Comparison of ENCODE assay signal across 21 cellular contexts in genomic region chr14:23323838-23324454, GRCh38. TPM values are rescaled to one million over a fixed set of nuclear protein-coding genes. Genes with fewer than 3 reads are reported as not detected.
A peak's percentile ranks its signal among the peaks of the same experiment; 100 is the strongest.
DNase-seq lines count a peak whose midpoint lies in the region; ATAC-seq, FAIRE-seq and TF ChIP-seq lines count a peak whose summit lies in the region.
"Had no signal": no experiment of that assay in that cellular context is flagged by ENCODE, and none has a peak within 500 bp of the region (broad histone marks: within the 10 kb centered on the region; RNA-seq: fewer than 3 reads in every experiment).

No MANE protein-coding gene starts in this region.

- H2AFZ ChIP-seq in astrocyte (ENCODE audit: low read depth, low read length): no peak overlapping the region

- no peak for DNase-seq in stimulated activated naive CD8-positive, alpha-beta T cell treated with anti-CD3 and anti-CD28 coated beads, Interleukin-15, amount 100 ng/mL, for 72 hours
- no peak for DNase-seq in astrocyte (ENCODE audit: low read depth)
- no peak for DNase-seq in type B pancreatic cell (ENCODE audit: extremely low spot score, unreplicated experiment)
- no peak for DNase-seq in mesendoderm
- DNase-seq in OCI-M1 (lab: John Stamatoyannopoulos, UW): no peak
- DNase-seq: activated CD4-positive, alpha-beta memory T cell treated with anti-CD3 and anti-CD28 coated beads for 36 hours; activated T-cell treated with anti-CD3 and anti-CD28 coated beads, Interleukin-2, amount 50 U/mL, for 1 hour; brain microvascular endothelial cell; CD8-positive, alpha-beta T cell; left ventricle myocardium superior; NCI-H187; NCI-H2227 treated with DMSO at 0.1 percent for 48 hours; T-helper 2 cell; thyroid gland; WERI-Rb-1 had no signal

- H3K9me3 Mint-ChIP-seq in stimulated activated naive CD8-positive, alpha-beta T cell treated with anti-CD3 and anti-CD28 coated beads, Interleukin-15, Interleukin-2, amounts not matched to agents 100 ng/mL and 50 ng/mL, for 24 hours: no peaks in the 10 kb centered on the region
- H3K9me3 Mint-ChIP-seq in stimulated activated naive CD8-positive, alpha-beta T cell treated with anti-CD3 and anti-CD28 coated beads, Interleukin-15, amount 100 ng/mL, for 72 hours: no peaks in the 10 kb centered on the region
- no peaks in the 10 kb centered on the region for H3K9me3 Mint-ChIP-seq in astrocyte (ENCODE audit: unreplicated experiment)
- H3K9me3 Mint-ChIP-seq in type B pancreatic cell: no peaks in the 10 kb centered on the region
- H3K9me3 Mint-ChIP-seq: activated CD4-positive, alpha-beta memory T cell treated with anti-CD3 and anti-CD28 coated beads for 36 hours; activated naive CD4-positive, alpha-beta T cell treated with anti-CD3 and anti-CD28 coated beads, Interleukin-2, amount 50 U/mL, for 24 hours; CD8-positive, alpha-beta T cell; stimulated activated effector memory CD8-positive, alpha-beta T cell treated with anti-CD3 and anti-CD28 coated beads, Interleukin-12 subunit alpha, Interleukin-12 subunit beta, amount 100 ng/mL, for 72 hours had no signal

- H3K27ac ChIP-seq in astrocyte (ENCODE audit: low read depth, low read length) (no peak overlapping the region), mesendoderm (ENCODE audit: low read depth, low read length) (no peak overlapping the region)
- H3K27ac ChIP-seq: brain microvascular endothelial cell, coronary artery, thyroid gland, WERI-Rb-1 had no signal

- no peak overlapping the region for H3K23ac ChIP-seq in mesendoderm (ENCODE audit: low read length)

- peaks cover 40% of the 10 kb centered on the region for H4K20me1 ChIP-seq in astrocyte (ENCODE audit: insufficient read depth, low read length)

- no peak for FAIRE-seq in astrocyte (lab: Jason Lieb, UNC)
- FAIRE-seq: RCC 7860 had no signal

- H3K9ac ChIP-seq in astrocyte (ENCODE audit: low read length): no peak overlapping the region
- H3K9ac ChIP-seq in mesendoderm (ENCODE audit: low read length): no peak overlapping the region

- H3K36me3 ChIP-seq in astrocyte (ENCODE audit: insufficient read depth, low read length) (peaks cover 23% of the 10 kb centered on the region), mesendoderm (ENCODE audit: control insufficient read depth, insufficient read depth, low read length) (peaks cover 3% of the 10 kb centered on the region)

- no peak overlapping the region for H2BK5ac ChIP-seq in mesendoderm (ENCODE audit: low read length)

- no peak overlapping the region for H3K18ac ChIP-seq in mesendoderm (ENCODE audit: low read length)

- H4K5ac ChIP-seq in mesendoderm (ENCODE audit: low read length): no peak overlapping the region

- no peak overlapping the region for H3K4me3 Mint-ChIP-seq in stimulated activated naive CD8-positive, alpha-beta T cell treated with anti-CD3 and anti-CD28 coated beads, Interleukin-15, Interleukin-2, amounts not matched to agents 100 ng/mL and 50 ng/mL, for 24 hours
- H3K4me3 Mint-ChIP-seq in stimulated activated naive CD8-positive, alpha-beta T cell treated with anti-CD3 and anti-CD28 coated beads, Interleukin-15, amount 100 ng/mL, for 72 hours: no peak overlapping the region
- H3K4me3 Mint-ChIP-seq in astrocyte (ENCODE audit: unreplicated experiment): peak overlapping the region; percentile 88
- peak overlapping the region; percentile 34 for H3K4me3 Mint-ChIP-seq in type B pancreatic cell
- H3K4me3 Mint-ChIP-seq: CD8-positive, alpha-beta T cell had no signal

- TF ChIP-seq CTCF in astrocyte (IDR thresholded peaks at IDR 0.05; ENCODE audit: insufficient read depth, low read depth, low read length) (no peak), type B pancreatic cell (conservative IDR thresholded peaks at IDR 0.05) (no peak)

- H3K4me3 ChIP-seq in astrocyte (ENCODE audit: insufficient read depth, low read depth, low read length) (no peak overlapping the region), mesendoderm (ENCODE audit: low read length) (no peak overlapping the region)
- H3K4me3 ChIP-seq: coronary artery, thyroid gland had no signal

- peak overlapping the region; percentile 88 for H3K4me2 ChIP-seq in astrocyte (ENCODE audit: low read length)
- no peak overlapping the region for H3K4me2 ChIP-seq in mesendoderm (ENCODE audit: low read length)

- no peak overlapping the region for H2BK15ac ChIP-seq in mesendoderm (replicated peaks; ENCODE audit: low read depth)

- no peak overlapping the region for H3K56ac ChIP-seq in mesendoderm (ENCODE audit: low read length)

- H4K8ac ChIP-seq in mesendoderm (ENCODE audit: low read depth, low read length): no peak overlapping the region

- no CpG with 5 or more reads among the region's 18 CpGs for WGBS in mesendoderm (ENCODE audit: extremely low coverage, insufficient coverage, low lambda C conversion rate)

- H2AK5ac ChIP-seq in mesendoderm (ENCODE audit: low read length): no peak overlapping the region

- H3K79me1 ChIP-seq in mesendoderm (ENCODE audit: low read length): peaks cover 7% of the 10 kb centered on the region

- peaks cover 40% of the 10 kb centered on the region for H3K36me3 Mint-ChIP-seq in stimulated activated naive CD8-positive, alpha-beta T cell treated with anti-CD3 and anti-CD28 coated beads, Interleukin-15, Interleukin-2, amounts not matched to agents 100 ng/mL and 50 ng/mL, for 24 hours (ENCODE audit: low read depth)
- H3K36me3 Mint-ChIP-seq in astrocyte (ENCODE audit: low read depth, unreplicated experiment) (peaks cover 12% of the 10 kb centered on the region), type B pancreatic cell (peaks cover 34% of the 10 kb centered on the region)

- H3K27me3 ChIP-seq in astrocyte (ENCODE audit: insufficient read depth, low read length) (no peaks in the 10 kb centered on the region), mesendoderm (ENCODE audit: insufficient read depth, low read length, poor library complexity) (no peaks in the 10 kb centered on the region)
- H3K27me3 ChIP-seq: brain microvascular endothelial cell, thyroid gland had no signal

- H3K4ac ChIP-seq in mesendoderm (ENCODE audit: low read depth, low read length): no peak overlapping the region

- no peaks in the 10 kb centered on the region for H3K9me3 ChIP-seq in astrocyte (ENCODE audit: insufficient read depth, low read depth, low read length)
- H3K9me3 ChIP-seq: thyroid gland had no signal

- peaks cover 14% of the 10 kb centered on the region for H3K4me1 ChIP-seq in astrocyte (ENCODE audit: insufficient read depth, low read length)
- peaks cover 5% of the 10 kb centered on the region for H3K4me1 ChIP-seq in mesendoderm (ENCODE audit: control insufficient read depth, low read depth, low read length)

- H3K79me2 ChIP-seq in astrocyte (ENCODE audit: insufficient read depth, low read length) (peaks cover 33% of the 10 kb centered on the region), mesendoderm (ENCODE audit: control insufficient read depth, insufficient read depth, low read length) (peaks cover 18% of the 10 kb centered on the region)

- no peak overlapping the region for H2BK120ac ChIP-seq in mesendoderm (ENCODE audit: low read depth, low read length)

- peak overlapping the region; percentile 67 for H3K27ac Mint-ChIP-seq in stimulated activated naive CD8-positive, alpha-beta T cell treated with anti-CD3 and anti-CD28 coated beads, Interleukin-15, Interleukin-2, amounts not matched to agents 100 ng/mL and 50 ng/mL, for 24 hours
- no peak overlapping the region for H3K27ac Mint-ChIP-seq in stimulated activated naive CD8-positive, alpha-beta T cell treated with anti-CD3 and anti-CD28 coated beads, Interleukin-15, amount 100 ng/mL, for 72 hours
- H3K27ac Mint-ChIP-seq in astrocyte (ENCODE audit: unreplicated experiment): peak overlapping the region; percentile 11
- H3K27ac Mint-ChIP-seq in type B pancreatic cell: no peak overlapping the region
- H3K27ac Mint-ChIP-seq: activated CD4-positive, alpha-beta memory T cell treated with anti-CD3 and anti-CD28 coated beads for 36 hours; activated naive CD4-positive, alpha-beta T cell treated with anti-CD3 and anti-CD28 coated beads, Interleukin-2, amount 50 U/mL, for 24 hours; CD8-positive, alpha-beta T cell had no signal

- ATAC-seq in stimulated activated naive CD8-positive, alpha-beta T cell treated with anti-CD3 and anti-CD28 coated beads, Interleukin-15, amount 100 ng/mL, for 72 hours: no peak
- ATAC-seq: CD8-positive, alpha-beta T cell; left ventricle myocardium superior; sciatic nerve; stimulated activated effector memory CD8-positive, alpha-beta T cell treated with anti-CD3 and anti-CD28 coated beads, Interleukin-12 subunit alpha, Interleukin-12 subunit beta, amount 100 ng/mL, for 72 hours had no signal

- H3K27me3 Mint-ChIP-seq in stimulated activated naive CD8-positive, alpha-beta T cell treated with anti-CD3 and anti-CD28 coated beads, Interleukin-15, Interleukin-2, amounts not matched to agents 100 ng/mL and 50 ng/mL, for 24 hours: no peaks in the 10 kb centered on the region
- H3K27me3 Mint-ChIP-seq in stimulated activated naive CD8-positive, alpha-beta T cell treated with anti-CD3 and anti-CD28 coated beads, Interleukin-15, amount 100 ng/mL, for 72 hours: no peaks in the 10 kb centered on the region
- H3K27me3 Mint-ChIP-seq in astrocyte (ENCODE audit: low read depth, unreplicated experiment) (no peaks in the 10 kb centered on the region), type B pancreatic cell (no peaks in the 10 kb centered on the region)
- H3K27me3 Mint-ChIP-seq: activated CD4-positive, alpha-beta memory T cell treated with anti-CD3 and anti-CD28 coated beads for 36 hours; activated naive CD4-positive, alpha-beta T cell treated with anti-CD3 and anti-CD28 coated beads, Interleukin-2, amount 50 U/mL, for 24 hours had no signal

- H3K4me1 Mint-ChIP-seq in stimulated activated naive CD8-positive, alpha-beta T cell treated with anti-CD3 and anti-CD28 coated beads, Interleukin-15, Interleukin-2, amounts not matched to agents 100 ng/mL and 50 ng/mL, for 24 hours (ENCODE audit: low read depth): peaks cover 43% of the 10 kb centered on the region
- H3K4me1 Mint-ChIP-seq in stimulated activated naive CD8-positive, alpha-beta T cell treated with anti-CD3 and anti-CD28 coated beads, Interleukin-15, amount 100 ng/mL, for 72 hours: peaks cover 40% of the 10 kb centered on the region
- H3K4me1 Mint-ChIP-seq in astrocyte (ENCODE audit: low read depth, unreplicated experiment) (peaks cover 11% of the 10 kb centered on the region), type B pancreatic cell (ENCODE audit: unreplicated experiment) (peaks cover 16% of the 10 kb centered on the region)

RNA-seq across cellular contexts. Expression of gene PABPN1, which starts 2.7 kb away (rescaled TPM):
- total RNA-seq in astrocyte (147 and 162 TPM in 2 replicates), type B pancreatic cell (ENCODE audit: low replicate concordance) (202 and 337 TPM in 2 replicates)
- polyA plus RNA-seq in mesendoderm (2013, experiment 1 of 2): 246 TPM
- 254 TPM for polyA plus RNA-seq in mesendoderm (2013, experiment 2 of 2)

RNA-seq across cellular contexts. Expression of gene BCL2L2, which starts 17.3 kb away (rescaled TPM):
- total RNA-seq in astrocyte (19.6 and 21.4 TPM in 2 replicates), type B pancreatic cell (ENCODE audit: low replicate concordance) (21.0 and 22.5 TPM in 2 replicates)
- polyA plus RNA-seq in mesendoderm (2013, experiment 1 of 2): 6.5 TPM
- 6.5 TPM for polyA plus RNA-seq in mesendoderm (2013, experiment 2 of 2)

RNA-seq across cellular contexts. Expression of gene PPP1R3E, which starts 21.3 kb away (rescaled TPM):
- total RNA-seq in astrocyte (2.1 and 3.6 TPM in 2 replicates), type B pancreatic cell (ENCODE audit: low replicate concordance) (10.1 and 16.7 TPM in 2 replicates)
- polyA plus RNA-seq in mesendoderm (2013, experiment 1 of 2): 1.8 TPM
- 1.8 TPM for polyA plus RNA-seq in mesendoderm (2013, experiment 2 of 2)

RNA-seq across cellular contexts. Expression of gene SLC22A17, which starts 28.7 kb away (rescaled TPM):
- total RNA-seq in astrocyte (29.3 and 39.5 TPM in 2 replicates), type B pancreatic cell (ENCODE audit: low replicate concordance) (16.8 and 52.5 TPM in 2 replicates)
- 15.4 TPM for polyA plus RNA-seq in mesendoderm (2013, experiment 1 of 2)
- 16.7 TPM for polyA plus RNA-seq in mesendoderm (2013, experiment 2 of 2)

RNA-seq across cellular contexts. Expression of gene HOMEZ, which starts 38.0 kb away (rescaled TPM):
- total RNA-seq in astrocyte (13.7 and 16.6 TPM in 2 replicates), type B pancreatic cell (ENCODE audit: low replicate concordance) (15.9 and 19.5 TPM in 2 replicates)
- polyA plus RNA-seq in mesendoderm (2013, experiment 1 of 2): 8.8 TPM
- polyA plus RNA-seq in mesendoderm (2013, experiment 2 of 2): 8.4 TPM

Comparison
In these comparisons a context has a peak if more than half of its experiments do, and no peak if none do; other contexts are left out.
1. H3K27ac Mint-ChIP-seq: peak in stimulated activated naive CD8-positive, alpha-beta T cell treated with anti-CD3 and anti-CD28 coated beads, Interleukin-15, Interleukin-2, amounts not matched to agents 100 ng/mL and 50 ng/mL, for 24 hours (single experiment) and astrocyte (single experiment); none in stimulated activated naive CD8-positive, alpha-beta T cell treated with anti-CD3 and anti-CD28 coated beads, Interleukin-15, amount 100 ng/mL, for 72 hours (0 of 2) and type B pancreatic cell (single experiment).
2. H3K4me3 Mint-ChIP-seq: peak in astrocyte (single experiment) and type B pancreatic cell (single experiment); none in stimulated activated naive CD8-positive, alpha-beta T cell treated with anti-CD3 and anti-CD28 coated beads, Interleukin-15, Interleukin-2, amounts not matched to agents 100 ng/mL and 50 ng/mL, for 24 hours (single experiment) and stimulated activated naive CD8-positive, alpha-beta T cell treated with anti-CD3 and anti-CD28 coated beads, Interleukin-15, amount 100 ng/mL, for 72 hours (0 of 2).